Comparison of ENCODE assay signal across 8 cellular contexts in genomic region chr15:80955571-80956452, GRCh38. TPM values are rescaled to one million over a fixed set of nuclear protein-coding genes. Genes with fewer than 3 reads are reported as not detected.
DNase-seq lines count a peak whose midpoint lies in the region; ATAC-seq and TF ChIP-seq lines count a peak whose summit lies in the region.
"Not testable (repeated sequence)": the region's sequence is repeated elsewhere in the genome, so short reads cannot be mapped to it uniquely, and the experiment has no call there.

No MANE protein-coding gene starts in this region.

- DNase-seq in EL (peak; percentile 95), HT-29 (ENCODE audit: low spot score) (peak; percentile 70), SIG-M5 treated with dmso at 0.1 percent for 504 hours (lab: John Stamatoyannopoulos, UW; ENCODE audit: unreplicated experiment) (peak; percentile 57), activated T-cell treated with anti-CD3 and anti-CD28 coated beads for 24 hours (ENCODE audit: low read depth) (peak; percentile 57), MCF 10A (ENCODE audit: unreplicated experiment) (peak; percentile 99), islet precursor cell (peak; percentile 90)
- peak; percentile 40 for DNase-seq in stimulated activated CD4-positive, alpha-beta T cell treated with anti-CD3 and anti-CD28 coated beads, Interleukin-12 subunit alpha, Interleukin-12 subunit beta, amount 100 ng/mL, for 4 hours
- peak; percentile 44 to 76 for DNase-seq in stimulated activated naive CD8-positive, alpha-beta T cell treated with anti-CD3 and anti-CD28 coated beads, Interleukin-15, amount 100 ng/mL, for 72 hours

- peak overlapping the region; percentile 91 for H3K27ac Mint-ChIP-seq in MCF 10A (ENCODE audit: low read depth, unreplicated experiment)
- peak overlapping the region in 1 of 2 donors; percentile 43 for H3K27ac Mint-ChIP-seq in stimulated activated naive CD8-positive, alpha-beta T cell treated with anti-CD3 and anti-CD28 coated beads, Interleukin-15, amount 100 ng/mL, for 72 hours

- peak overlapping the region; percentile 65 for H3K4me3 Mint-ChIP-seq in MCF 10A (ENCODE audit: unreplicated experiment)
- H3K4me3 Mint-ChIP-seq in stimulated activated naive CD8-positive, alpha-beta T cell treated with anti-CD3 and anti-CD28 coated beads, Interleukin-15, amount 100 ng/mL, for 72 hours, result not testable (repeated sequence)

- H3K4me1 Mint-ChIP-seq in MCF 10A (ENCODE audit: insufficient read depth, unreplicated experiment), result peaks cover 44% of the 10 kb centered on the region
- peaks cover 33% of the 10 kb centered on the region for H3K4me1 Mint-ChIP-seq in stimulated activated naive CD8-positive, alpha-beta T cell treated with anti-CD3 and anti-CD28 coated beads, Interleukin-15, amount 100 ng/mL, for 72 hours

- H3K9me3 Mint-ChIP-seq in MCF 10A (ENCODE audit: unreplicated experiment); stimulated activated naive CD8-positive, alpha-beta T cell treated with anti-CD3 and anti-CD28 coated beads, Interleukin-15, amount 100 ng/mL, for 72 hours: not testable (repeated sequence)

- CTCF ChIA-PET in MCF 10A (lab: Yijun Ruan, JAX), result interaction anchor here (0.6 to 1.7 kb wide), 9 partner anchors 14 to 391 kb away, joined by 3 to 12 read pairs (median 3); no protein-coding TSS in a partner anchor

- not testable (repeated sequence) for BruUV-seq in MCF 10A (replicated peaks; lab: Mats Ljungman, UMichigan)

- H3K27me3 Mint-ChIP-seq in MCF 10A (ENCODE audit: insufficient read depth, unreplicated experiment); stimulated activated naive CD8-positive, alpha-beta T cell treated with anti-CD3 and anti-CD28 coated beads, Interleukin-15, amount 100 ng/mL, for 72 hours: not testable (repeated sequence)

- ATAC-seq in stimulated activated naive CD8-positive, alpha-beta T cell treated with anti-CD3 and anti-CD28 coated beads, Interleukin-15, amount 100 ng/mL, for 72 hours, result peak; percentile 99

- intact Hi-C loops in MCF 10A (cut with micrococcal nuclease), result loop anchor here (10.0 kb wide), 1 partner anchor 111 kb away; no protein-coding TSS in a partner anchor

- H3K36me3 Mint-ChIP-seq in MCF 10A (ENCODE audit: insufficient read depth, unreplicated experiment), result peaks cover 15% of the 10 kb centered on the region

- POLR2A ChIA-PET in MCF 10A (lab: Yijun Ruan, JAX), result interaction anchor here (1.0 to 1.9 kb wide), 2 partner anchors 12 to 16 kb away, joined by 3 to 6 read pairs; no protein-coding TSS in a partner anchor

- TF ChIP-seq CTCF in MCF 10A (IDR thresholded peaks at IDR 0.05; ENCODE audit: unreplicated experiment), result not testable (repeated sequence)

RNA-seq across cellular contexts. Expression of gene MESD, which starts 33.8 kb away (rescaled TPM):
- total RNA-seq in HT-29 (2014; rRNA removed; shearing (Covaris generic)), result 15.5 and 18.1 TPM in 2 replicates
- total RNA-seq in MCF 10A (2022), result 29.7 and 30.2 TPM in 2 replicates

RNA-seq across cellular contexts. Expression of gene TLNRD1, which starts 44.9 kb away (rescaled TPM):
- 64.1 and 67.1 TPM in 2 replicates for total RNA-seq in HT-29 (2014; rRNA removed; shearing (Covaris generic))
- 17.1 and 18.3 TPM in 2 replicates for total RNA-seq in MCF 10A (2022)

Comparison
In these comparisons a context has a peak if more than half of its experiments do, and no peak if none do; other contexts are left out.
1. Peak in every context shown above with its lines: DNase-seq and ATAC-seq.
2. DNase-seq: peak in every context shown above with its lines; median percentile 99 in MCF 10A; 95 in EL; 90 in islet precursor cell; 70 in HT-29; 60 in stimulated activated naive CD8-positive, alpha-beta T cell treated with anti-CD3 and anti-CD28 coated beads, Interleukin-15, amount 100 ng/mL, for 72 hours; 57 in SIG-M5 treated with dmso at 0.1 percent for 504 hours; 57 in activated T-cell treated with anti-CD3 and anti-CD28 coated beads for 24 hours; 40 in stimulated activated CD4-positive, alpha-beta T cell treated with anti-CD3 and anti-CD28 coated beads, Interleukin-12 subunit alpha, Interleukin-12 subunit beta, amount 100 ng/mL, for 4 hours.